19 cellular contexts compared by ENCODE assay signal in the genomic region with DNA sequence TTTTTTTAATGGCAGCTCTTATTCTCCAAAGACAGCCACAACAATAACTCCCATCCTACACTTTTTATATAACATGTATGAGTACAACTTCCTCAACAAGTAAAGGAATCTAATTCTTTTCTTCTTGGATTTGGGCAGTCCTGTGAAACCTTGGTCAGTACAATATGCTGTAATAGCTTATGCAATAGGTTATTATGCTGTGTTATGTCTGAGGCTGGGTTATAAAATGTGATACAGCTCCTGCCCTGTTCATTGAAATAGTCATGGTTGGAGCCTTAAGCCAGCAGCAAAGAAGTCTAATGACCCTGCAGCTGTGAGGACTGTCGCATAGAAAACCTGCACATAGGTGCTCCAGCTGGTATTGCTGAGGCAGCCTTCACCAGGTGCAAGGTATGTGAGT.
"Had no signal": no experiment of that assay in that cellular context is flagged by ENCODE, and none has a peak within 500 bp of the region (broad histone marks: within the 10 kb centered on the region; RNA-seq: fewer than 3 reads in every experiment).

No MANE protein-coding gene starts in this region.

- H3K4me3 ChIP-seq: coronary artery, esophagus squamous epithelium, left lung, prostate gland, right atrium auricular region, sigmoid colon, skin epidermis, thoracic aorta, tibial nerve, vagina had no signal

- ATAC-seq: stimulated activated naive B cell treated with anti-CD40 and anti-IgM and Interleukin-4, amounts not matched to agents 10 μg/mL and 1 μg/mL and 100 μg/mL, for 72 hours had no signal

- DNase-seq: dermis blood vessel endothelial cell; effector memory CD4-positive, alpha-beta T cell; esophagus squamous epithelium; foreskin melanocyte; glutamatergic neuron; left lung; mesenchymal stem cell; nephron progenitor cell; sigmoid colon; stimulated activated CD4-positive, alpha-beta T cell treated with anti-CD3 and anti-CD28 coated beads, Interleukin-15, amount 100 ng/mL, for 24 hours; stimulated activated CD4-positive, alpha-beta T cell treated with anti-CD3 and anti-CD28 coated beads, Interleukin-2, amount 100 ng/mL, for 48 hours; stimulated activated naive B cell treated with anti-CD40 and anti-IgM and Interleukin-4, amounts not matched to agents 10 μg/mL and 1 μg/mL and 100 μg/mL, for 72 hours had no signal

- H3K36me3 ChIP-seq: esophagus squamous epithelium, left lung, prostate gland, right atrium auricular region, sigmoid colon, thoracic aorta, tibial nerve, vagina had no signal

- H3K27ac ChIP-seq: coronary artery, esophagus squamous epithelium, left lung, prostate gland, right atrium auricular region, sigmoid colon, skin epidermis, thoracic aorta, tibial nerve, vagina had no signal

- H3K4me1 ChIP-seq: esophagus squamous epithelium, left lung, prostate gland, sigmoid colon, vagina had no signal

- H3K27me3 ChIP-seq: esophagus squamous epithelium, left lung, right atrium auricular region, sigmoid colon, tibial nerve, vagina had no signal

- H3K9me3 ChIP-seq: esophagus squamous epithelium, left lung, prostate gland, right atrium auricular region, sigmoid colon, thoracic aorta, tibial nerve, vagina had no signal
